ENCODE assay signal across 22 cellular contexts in genomic region chr2:118784860-118785259, GRCh38.
DNase-seq lines count a peak whose midpoint lies in the region; ATAC-seq and TF ChIP-seq lines count a peak whose summit lies in the region.
"Had no signal": no experiment of that assay in that cellular context is flagged by ENCODE, and none has a peak within 500 bp of the region (broad histone marks: within the 10 kb centered on the region; RNA-seq: fewer than 3 reads in every experiment).

No MANE protein-coding gene starts in this region.

- H3K23ac ChIP-seq in H9 (ENCODE audit: insufficient read length, low read depth, low read length) = no peak overlapping the region

- H3K27ac ChIP-seq in HEK293 (ENCODE audit: extremely low read depth, low read depth, low read length) (no peak overlapping the region), upper lobe of right lung (no peak overlapping the region), H9 (ENCODE audit: insufficient read length, low read depth, low read length) (no peak overlapping the region)
- H3K27ac ChIP-seq: A549 had no signal

- no peaks in the 10 kb centered on the region for H3K9me3 ChIP-seq in HEK293 (ENCODE audit: control insufficient read depth, insufficient read depth, low read depth, low read length)
- H3K9me3 ChIP-seq in upper lobe of right lung = no peaks in the 10 kb centered on the region
- no peaks in the 10 kb centered on the region for H3K9me3 ChIP-seq in H9 (ENCODE audit: control insufficient read depth, low read depth, low read length)
- H3K9me3 ChIP-seq: A549 had no signal

- H3K9ac ChIP-seq in H9 (ENCODE audit: extremely low read depth, insufficient read length, low read length) = no peak overlapping the region

- H2AK5ac ChIP-seq in H9 (ENCODE audit: insufficient read length, low read length) = no peak overlapping the region

- no peak overlapping the region for H2BK12ac ChIP-seq in H9 (ENCODE audit: insufficient read length, low read depth, low read length)

- peaks cover 0 to 1% of the 10 kb centered on the region in 2 experiments; a peak in 1 of 5 replicates for H3K9me3 Mint-ChIP-seq in H9
- H3K9me3 Mint-ChIP-seq: CD14-positive monocyte, HFFc6 had no signal

- H3K36me3 ChIP-seq in HEK293 (ENCODE audit: control insufficient read depth in 2 of 2, insufficient read depth in 1 of 2, low read length in 2 of 2) = no peaks in the 10 kb centered on the region
- no peaks in the 10 kb centered on the region for H3K36me3 ChIP-seq in upper lobe of right lung

- TF ChIP-seq CTCF in HEK293 (tag by site-specific recombination; IDR thresholded peaks at IDR 0.05) = no peak
- no peak for TF ChIP-seq CTCF in upper lobe of right lung (IDR thresholded peaks at IDR 0.05)
- TF ChIP-seq CTCF in H9 (conservative IDR thresholded peaks at IDR 0.05) = no peak

- peak; percentile 26 for ATAC-seq in upper lobe of right lung
- ATAC-seq in HG02852 (IDR thresholded peaks at IDR 0.05; ENCODE audit: unreplicated experiment) = no peak
- ATAC-seq: A549, PC-3, SK-N-SH treated with all-trans-retinoic acid at 6 μM for 48 hours had no signal

- H3T11ph ChIP-seq in H9 (ENCODE audit: low read length) = no peak overlapping the region

- H3K27me3 ChIP-seq in upper lobe of right lung = no peaks in the 10 kb centered on the region
- no peaks in the 10 kb centered on the region for H3K27me3 ChIP-seq in H9 (ENCODE audit: insufficient read depth, low read length)

- H3K4me1 Mint-ChIP-seq in H9 = peaks cover 5 to 8% of the 10 kb centered on the region in 2 experiments; a peak in 3 of 4 replicates
- H3K4me1 Mint-ChIP-seq: B cell; CD14-positive monocyte; CD8-positive, alpha-beta memory T cell had no signal

- H2BK120ac ChIP-seq in H9 (ENCODE audit: low read depth, low read length, poor library complexity, severe bottlenecking) = no peak overlapping the region

- no peak overlapping the region; a peak in 1 of 7 replicates for H3K27ac Mint-ChIP-seq in H9
- H3K27ac Mint-ChIP-seq: B cell, CD14-positive monocyte, HFFc6 had no signal

- no peaks in the 10 kb centered on the region; a peak in 1 of 7 replicates for H3K36me3 Mint-ChIP-seq in H9 (ENCODE audit: insufficient read depth in 1 of 3, low read depth in 3 of 3)
- H3K36me3 Mint-ChIP-seq: CD14-positive monocyte; CD8-positive, alpha-beta memory T cell had no signal

- H3K27me3 Mint-ChIP-seq in H9 (ENCODE audit: low read depth) = peaks cover 51% of the 10 kb centered on the region

- no peak overlapping the region for H3K4me3 Mint-ChIP-seq in H9
- H3K4me3 Mint-ChIP-seq: B cell; CD14-positive monocyte; CD8-positive, alpha-beta memory T cell; HFFc6 had no signal

- H4K91ac ChIP-seq in H9 (ENCODE audit: insufficient read length, low read depth, low read length) = no peak overlapping the region

- H3K4me3 ChIP-seq in HEK293 (ENCODE audit: low read depth, low read length) = no peak overlapping the region
- no peak overlapping the region for H3K4me3 ChIP-seq in upper lobe of right lung
- H3K4me3 ChIP-seq: A549 had no signal

- H4K20me1 ChIP-seq in H9 (ENCODE audit: control insufficient read depth, insufficient read depth, insufficient read length) = no peaks in the 10 kb centered on the region

- no peaks in the 10 kb centered on the region for H3K79me1 ChIP-seq in H9 (ENCODE audit: insufficient read depth, low read depth, low read length, poor library complexity, severe bottlenecking)

- H2BK15ac ChIP-seq in H9 (ENCODE audit: low read depth, low read length) = no peak overlapping the region

- DNase-seq in OCI-M1 (lab: John Stamatoyannopoulos, UW) (peak; percentile 87), fibroblast of peridontal ligament (ENCODE audit: extremely low read depth) (peak; percentile 17), upper lobe of right lung (no peak), H9 (no peak), NCI-H510A treated with DMSO at 0.1 percent for 48 hours (lab: John Stamatoyannopoulos, UW) (no peak)
- DNase-seq: Calu3; CD8-positive, alpha-beta memory T cell; HFFc6; KG1; MM.1S; NCI-H1092; NCI-H1417 treated with DMSO at 0.1 percent for 48 hours; NCI-H1694 treated with DMSO at 0.1 percent for 48 hours; NCI-H2081; NCI-H2227 treated with DMSO at 0.1 percent for 48 hours; PC-3 had no signal

- no peak overlapping the region for H2AFZ ChIP-seq in H9 (ENCODE audit: low read length)

- no peak overlapping the region for H3K14ac ChIP-seq in H9 (ENCODE audit: insufficient read depth, low read length)

- H4K5ac ChIP-seq in H9 (ENCODE audit: insufficient read length, low read depth, low read length) = no peak overlapping the region

- no peak overlapping the region for H4K8ac ChIP-seq in H9 (replicated peaks; ENCODE audit: insufficient read length, low read depth, low read length)

- CTCF ChIA-PET in HEK293 (lab: Yijun Ruan, JAX) = no interaction called here

- intact Hi-C loops in upper lobe of right lung (cut with DNase I) = no loop called here

- no peaks in the 10 kb centered on the region for H3K4me1 ChIP-seq in HEK293 (ENCODE audit: control insufficient read depth, insufficient read depth, low read length)
- H3K4me1 ChIP-seq in upper lobe of right lung = no peaks in the 10 kb centered on the region
- H3K4me1 ChIP-seq in H9 (ENCODE audit: insufficient read depth, low read length) = no peaks in the 10 kb centered on the region
- H3K4me1 ChIP-seq: A549 had no signal

- no CpG with 5 or more reads among the region's 6 CpGs for WGBS in H9 (ENCODE audit: extremely low coverage, insufficient read length, low lambda C conversion rate)

- H3K56ac ChIP-seq in H9 (ENCODE audit: insufficient read length, low read depth, low read length) = no peak overlapping the region

- H3K23me2 ChIP-seq in H9 (ENCODE audit: insufficient read length, low read depth, low read length, poor library complexity, severe bottlenecking) = no peaks in the 10 kb centered on the region

- no peak overlapping the region for H3K4me2 ChIP-seq in H9 (ENCODE audit: insufficient read depth, insufficient read length, low read length)
- H3K4me2 ChIP-seq: A549 had no signal

- POLR2A ChIA-PET in HEK293 (lab: Yijun Ruan, JAX) = no interaction called here

- H2BK20ac ChIP-seq in H9 (ENCODE audit: low read depth, low read length, poor library complexity, severe bottlenecking) = no peak overlapping the region

- no peak overlapping the region for H2BK5ac ChIP-seq in H9 (ENCODE audit: insufficient read length, low read length)

- H3K79me2 ChIP-seq in H9 (ENCODE audit: insufficient read depth, low read length) = no peaks in the 10 kb centered on the region

- no peak overlapping the region for H3K18ac ChIP-seq in H9 (ENCODE audit: insufficient read length, low read depth, low read length)

- H3K4ac ChIP-seq in H9 (ENCODE audit: low read depth, low read length) = no peak overlapping the region

TF ChIP-seq in HEK293, 187 proteins besides CTCF, POLR2A, EP300 and RAD21:
- no peak for TF ChIP-seq ZXDB (tag by site-specific recombination; IDR thresholded peaks at IDR 0.05)
- peak; percentile 55; the same call in 1 of the 2 replicates for TF ChIP-seq ZBTB17 (tag by site-specific recombination; IDR thresholded peaks at IDR 0.05)

Comparison
In these comparisons a context has a peak if more than half of its experiments do, and no peak if none do; other contexts are left out.
1. DNase-seq: peak in OCI-M1 (single experiment) and fibroblast of peridontal ligament (single experiment); none in upper lobe of right lung (single experiment), H9 (single experiment) and NCI-H510A treated with DMSO at 0.1 percent for 48 hours (single experiment).